13 cellular contexts compared by ENCODE assay signal in genomic region chr12:124856842-124857178, GRCh38.
"Had no signal": no experiment of that assay in that cellular context is flagged by ENCODE, and none has a peak within 500 bp of the region (broad histone marks: within the 10 kb centered on the region; RNA-seq: fewer than 3 reads in every experiment).

No MANE protein-coding gene starts in this region.

- H3K27ac ChIP-seq: prostate gland, transverse colon had no signal

- H3K36me3 Mint-ChIP-seq: natural killer cell had no signal

- H3K27me3 Mint-ChIP-seq: activated CD4-positive, alpha-beta T cell treated with anti-CD3 and anti-CD28 coated beads, Interleukin-2, amount 10 ng/mL, durations not matched to agents 24 days and 14 days; central memory CD8-positive, alpha-beta T cell had no signal

- H3K9me3 ChIP-seq: prostate gland, transverse colon had no signal

- H3K4me3 ChIP-seq: prostate gland, transverse colon had no signal

- H3K27me3 ChIP-seq: transverse colon had no signal

- H3K27ac Mint-ChIP-seq: activated CD4-positive, alpha-beta T cell treated with anti-CD3 and anti-CD28 coated beads, Interleukin-2, amount 10 ng/mL, durations not matched to agents 24 days and 14 days; endodermal cell; natural killer cell had no signal

- H3K4me3 Mint-ChIP-seq: activated CD4-positive, alpha-beta T cell treated with anti-CD3 and anti-CD28 coated beads, Interleukin-2, amount 10 ng/mL, durations not matched to agents 24 days and 14 days; central memory CD8-positive, alpha-beta T cell; endodermal cell; natural killer cell; WTC11 had no signal

- H3K4me1 ChIP-seq: prostate gland had no signal

- H3K36me3 ChIP-seq: prostate gland, transverse colon had no signal

- H3K9me3 Mint-ChIP-seq: activated CD4-positive, alpha-beta T cell treated with anti-CD3 and anti-CD28 coated beads, Interleukin-2, amount 10 ng/mL, durations not matched to agents 24 days and 14 days; central memory CD8-positive, alpha-beta T cell; endodermal cell; natural killer cell; WTC11 had no signal

- DNase-seq: activated CD4-positive, alpha-beta T cell treated with anti-CD3 and anti-CD28 coated beads, Interleukin-2, amount 10 ng/mL, durations not matched to agents 24 days and 14 days; activated naive CD4-positive, alpha-beta T cell treated with Interleukin-2 at 50 U/mL for 16 hours; endodermal cell; mammary epithelial cell; natural killer cell; occipital lobe; stimulated activated CD4-positive, alpha-beta T cell treated with anti-CD3 and anti-CD28 coated beads, Interleukin-4, amount 100 ng/mL, for 1 hour; stimulated activated CD8-positive, alpha-beta memory T cell treated with anti-CD3 and anti-CD28 coated beads, Interleukin-4, amount 100 ng/mL, for 48 hours; T-helper 1 cell; transverse colon had no signal
